1 cellular context compared by ENCODE assay signal in the genomic region with DNA sequence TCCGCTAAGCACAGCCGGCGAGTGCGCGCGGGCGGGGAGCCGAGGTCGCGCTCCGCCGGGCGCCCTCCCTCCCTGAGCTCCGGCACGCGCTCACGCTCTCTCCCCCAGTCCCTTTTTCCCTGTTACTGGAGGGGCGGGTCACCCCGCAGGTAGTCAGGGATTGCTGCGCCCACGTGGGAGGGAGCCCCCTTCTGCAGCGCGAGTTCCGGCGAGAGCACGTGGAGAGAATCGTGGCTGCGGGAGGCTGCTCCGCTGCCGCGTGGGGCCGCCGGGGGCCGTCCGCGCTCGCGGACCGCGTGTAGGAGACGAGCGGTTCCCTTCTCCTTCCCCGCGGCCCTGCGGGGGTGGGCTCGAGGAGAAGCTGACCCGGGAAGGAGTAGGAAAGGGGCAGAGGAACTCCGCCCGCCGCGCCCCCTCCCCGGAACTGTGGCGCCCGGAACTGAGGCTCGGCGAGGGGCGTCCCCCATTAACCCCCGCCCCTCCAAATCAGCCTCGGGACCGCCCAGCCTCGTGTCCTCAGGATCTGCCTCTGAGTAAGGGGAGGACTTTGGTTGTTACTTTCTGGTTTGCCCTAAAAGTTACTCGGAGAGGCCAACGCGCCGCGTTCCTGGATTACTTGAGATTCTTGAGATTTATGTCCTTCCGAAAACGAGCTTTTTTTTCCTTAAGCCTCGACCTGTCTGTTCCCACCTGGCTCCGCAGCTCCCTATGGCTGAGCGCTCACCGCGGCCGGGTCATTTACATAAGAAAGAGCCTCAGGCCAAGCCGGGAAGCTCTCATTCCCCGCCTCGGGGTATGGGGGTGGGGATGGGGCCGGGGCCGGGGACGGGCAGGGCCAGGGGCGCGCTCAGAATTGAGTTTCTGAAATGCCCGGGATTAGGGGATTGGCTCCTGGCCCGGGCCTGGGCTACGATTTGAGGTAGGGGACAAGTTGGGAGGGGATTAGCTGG.
TF ChIP-seq lines count a peak whose summit lies in the region.

No MANE protein-coding gene starts in this region.

TF ChIP-seq in K562, 482 proteins besides CTCF, POLR2A, EP300 and RAD21 (continued from another document and continues in another):
- TF ChIP-seq NFE2L1 (tag; IDR thresholded peaks at IDR 0.05; ENCODE audit: borderline replicate concordance, low read depth) (no peak), NFRKB (IDR thresholded peaks at IDR 0.05; ENCODE audit: low read depth) (no peak), ZNF274 (IDR thresholded peaks at IDR 0.05; ENCODE audit: borderline replicate concordance, low read depth, low read length) (no peak), ZNF57 (CRISPR knock-in tag; IDR thresholded peaks at IDR 0.05) (no peak), ZBTB17 (CRISPR knock-in tag; IDR thresholded peaks at IDR 0.05) (no peak), SRF (CRISPR knock-in tag; IDR thresholded peaks at IDR 0.05) (no peak), JUNB (CRISPR knock-in tag; conservative IDR thresholded peaks at IDR 0.05) (no peak), SAFB (IDR thresholded peaks at IDR 0.05; ENCODE audit: borderline replicate concordance, low read depth, low read length) (peak; percentile 96), PHB2 (IDR thresholded peaks at IDR 0.05; ENCODE audit: low read depth) (no peak), ZNF639 (CRISPR knock-in tag; conservative IDR thresholded peaks at IDR 0.05 in 1 of 2, IDR thresholded peaks at IDR 0.05 in 1 of 2) (no peak), RUNX1 (IDR thresholded peaks at IDR 0.05; ENCODE audit: low read depth) (no peak), ZNF175 (CRISPR knock-in tag; IDR thresholded peaks at IDR 0.05; ENCODE audit: low read depth) (no peak), NR2F6 (CRISPR knock-in tag; IDR thresholded peaks at IDR 0.05) (no peak), MTA1 (IDR thresholded peaks at IDR 0.05; ENCODE audit: borderline replicate concordance) (no peak), RBM17 (IDR thresholded peaks at IDR 0.05; ENCODE audit: borderline replicate concordance, low read depth, low read length) (no peak), PBX2 (CRISPR knock-in tag; IDR thresholded peaks at IDR 0.05; ENCODE audit: low read depth) (no peak), PBX2 (tag; conservative IDR thresholded peaks at IDR 0.05; ENCODE audit: low read depth) (no peak), MXD1 (CRISPR knock-in tag; IDR thresholded peaks at IDR 0.05; ENCODE audit: borderline replicate concordance, poor library complexity, severe bottlenecking) (peak; percentile 29), POLR2B (IDR thresholded peaks at IDR 0.05; ENCODE audit: low read depth, partially characterized antibody) (no peak), RFX5 (IDR thresholded peaks at IDR 0.05; ENCODE audit: low read depth, low read length) (no peak), ZNF121 (CRISPR knock-in tag; conservative IDR thresholded peaks at IDR 0.05) (no peak), RNF2 (IDR thresholded peaks at IDR 0.05) (no peak), ZEB2 (IDR thresholded peaks at IDR 0.05) (no peak), ZNF134 (CRISPR knock-in tag; conservative IDR thresholded peaks at IDR 0.05) (no peak), GATAD2B (IDR thresholded peaks at IDR 0.05; ENCODE audit: borderline replicate concordance) (no peak), ZKSCAN1 (IDR thresholded peaks at IDR 0.05; ENCODE audit: low read depth, low read length) (no peak), MCM7 (IDR thresholded peaks at IDR 0.05) (no peak), KLF1 (tag; IDR thresholded peaks at IDR 0.05) (no peak), CC2D1A (IDR thresholded peaks at IDR 0.05) (no peak), HDGF (IDR thresholded peaks at IDR 0.05) (no peak), TARDBP (IDR thresholded peaks at IDR 0.05) (no peak), HSF4 (CRISPR knock-in tag; IDR thresholded peaks at IDR 0.05; ENCODE audit: borderline replicate concordance) (no peak), SRSF7 (optimal IDR thresholded peaks at IDR 0.05; ENCODE audit: low read depth, low read length) (no peak)
- TF ChIP-seq, protein P1, sequence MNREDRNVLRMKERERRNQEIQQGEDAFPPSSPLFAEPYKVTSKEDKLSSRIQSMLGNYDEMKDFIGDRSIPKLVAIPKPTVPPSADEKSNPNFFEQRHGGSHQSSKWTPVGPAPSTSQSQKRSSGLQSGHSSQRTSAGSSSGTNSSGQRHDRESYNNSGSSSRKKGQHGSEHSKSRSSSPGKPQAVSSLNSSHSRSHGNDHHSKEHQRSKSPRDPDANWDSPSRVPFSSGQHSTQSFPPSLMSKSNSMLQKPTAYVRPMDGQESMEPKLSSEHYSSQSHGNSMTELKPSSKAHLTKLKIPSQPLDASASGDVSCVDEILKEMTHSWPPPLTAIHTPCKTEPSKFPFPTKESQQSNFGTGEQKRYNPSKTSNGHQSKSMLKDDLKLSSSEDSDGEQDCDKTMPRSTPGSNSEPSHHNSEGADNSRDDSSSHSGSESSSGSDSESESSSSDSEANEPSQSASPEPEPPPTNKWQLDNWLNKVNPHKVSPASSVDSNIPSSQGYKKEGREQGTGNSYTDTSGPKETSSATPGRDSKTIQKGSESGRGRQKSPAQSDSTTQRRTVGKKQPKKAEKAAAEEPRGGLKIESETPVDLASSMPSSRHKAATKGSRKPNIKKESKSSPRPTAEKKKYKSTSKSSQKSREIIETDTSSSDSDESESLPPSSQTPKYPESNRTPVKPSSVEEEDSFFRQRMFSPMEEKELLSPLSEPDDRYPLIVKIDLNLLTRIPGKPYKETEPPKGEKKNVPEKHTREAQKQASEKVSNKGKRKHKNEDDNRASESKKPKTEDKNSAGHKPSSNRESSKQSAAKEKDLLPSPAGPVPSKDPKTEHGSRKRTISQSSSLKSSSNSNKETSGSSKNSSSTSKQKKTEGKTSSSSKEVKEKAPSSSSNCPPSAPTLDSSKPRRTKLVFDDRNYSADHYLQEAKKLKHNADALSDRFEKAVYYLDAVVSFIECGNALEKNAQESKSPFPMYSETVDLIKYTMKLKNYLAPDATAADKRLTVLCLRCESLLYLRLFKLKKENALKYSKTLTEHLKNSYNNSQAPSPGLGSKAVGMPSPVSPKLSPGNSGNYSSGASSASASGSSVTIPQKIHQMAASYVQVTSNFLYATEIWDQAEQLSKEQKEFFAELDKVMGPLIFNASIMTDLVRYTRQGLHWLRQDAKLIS (CRISPR knock-in tag; IDR thresholded peaks at IDR 0.05): no peak
- TF ChIP-seq, protein P2, sequence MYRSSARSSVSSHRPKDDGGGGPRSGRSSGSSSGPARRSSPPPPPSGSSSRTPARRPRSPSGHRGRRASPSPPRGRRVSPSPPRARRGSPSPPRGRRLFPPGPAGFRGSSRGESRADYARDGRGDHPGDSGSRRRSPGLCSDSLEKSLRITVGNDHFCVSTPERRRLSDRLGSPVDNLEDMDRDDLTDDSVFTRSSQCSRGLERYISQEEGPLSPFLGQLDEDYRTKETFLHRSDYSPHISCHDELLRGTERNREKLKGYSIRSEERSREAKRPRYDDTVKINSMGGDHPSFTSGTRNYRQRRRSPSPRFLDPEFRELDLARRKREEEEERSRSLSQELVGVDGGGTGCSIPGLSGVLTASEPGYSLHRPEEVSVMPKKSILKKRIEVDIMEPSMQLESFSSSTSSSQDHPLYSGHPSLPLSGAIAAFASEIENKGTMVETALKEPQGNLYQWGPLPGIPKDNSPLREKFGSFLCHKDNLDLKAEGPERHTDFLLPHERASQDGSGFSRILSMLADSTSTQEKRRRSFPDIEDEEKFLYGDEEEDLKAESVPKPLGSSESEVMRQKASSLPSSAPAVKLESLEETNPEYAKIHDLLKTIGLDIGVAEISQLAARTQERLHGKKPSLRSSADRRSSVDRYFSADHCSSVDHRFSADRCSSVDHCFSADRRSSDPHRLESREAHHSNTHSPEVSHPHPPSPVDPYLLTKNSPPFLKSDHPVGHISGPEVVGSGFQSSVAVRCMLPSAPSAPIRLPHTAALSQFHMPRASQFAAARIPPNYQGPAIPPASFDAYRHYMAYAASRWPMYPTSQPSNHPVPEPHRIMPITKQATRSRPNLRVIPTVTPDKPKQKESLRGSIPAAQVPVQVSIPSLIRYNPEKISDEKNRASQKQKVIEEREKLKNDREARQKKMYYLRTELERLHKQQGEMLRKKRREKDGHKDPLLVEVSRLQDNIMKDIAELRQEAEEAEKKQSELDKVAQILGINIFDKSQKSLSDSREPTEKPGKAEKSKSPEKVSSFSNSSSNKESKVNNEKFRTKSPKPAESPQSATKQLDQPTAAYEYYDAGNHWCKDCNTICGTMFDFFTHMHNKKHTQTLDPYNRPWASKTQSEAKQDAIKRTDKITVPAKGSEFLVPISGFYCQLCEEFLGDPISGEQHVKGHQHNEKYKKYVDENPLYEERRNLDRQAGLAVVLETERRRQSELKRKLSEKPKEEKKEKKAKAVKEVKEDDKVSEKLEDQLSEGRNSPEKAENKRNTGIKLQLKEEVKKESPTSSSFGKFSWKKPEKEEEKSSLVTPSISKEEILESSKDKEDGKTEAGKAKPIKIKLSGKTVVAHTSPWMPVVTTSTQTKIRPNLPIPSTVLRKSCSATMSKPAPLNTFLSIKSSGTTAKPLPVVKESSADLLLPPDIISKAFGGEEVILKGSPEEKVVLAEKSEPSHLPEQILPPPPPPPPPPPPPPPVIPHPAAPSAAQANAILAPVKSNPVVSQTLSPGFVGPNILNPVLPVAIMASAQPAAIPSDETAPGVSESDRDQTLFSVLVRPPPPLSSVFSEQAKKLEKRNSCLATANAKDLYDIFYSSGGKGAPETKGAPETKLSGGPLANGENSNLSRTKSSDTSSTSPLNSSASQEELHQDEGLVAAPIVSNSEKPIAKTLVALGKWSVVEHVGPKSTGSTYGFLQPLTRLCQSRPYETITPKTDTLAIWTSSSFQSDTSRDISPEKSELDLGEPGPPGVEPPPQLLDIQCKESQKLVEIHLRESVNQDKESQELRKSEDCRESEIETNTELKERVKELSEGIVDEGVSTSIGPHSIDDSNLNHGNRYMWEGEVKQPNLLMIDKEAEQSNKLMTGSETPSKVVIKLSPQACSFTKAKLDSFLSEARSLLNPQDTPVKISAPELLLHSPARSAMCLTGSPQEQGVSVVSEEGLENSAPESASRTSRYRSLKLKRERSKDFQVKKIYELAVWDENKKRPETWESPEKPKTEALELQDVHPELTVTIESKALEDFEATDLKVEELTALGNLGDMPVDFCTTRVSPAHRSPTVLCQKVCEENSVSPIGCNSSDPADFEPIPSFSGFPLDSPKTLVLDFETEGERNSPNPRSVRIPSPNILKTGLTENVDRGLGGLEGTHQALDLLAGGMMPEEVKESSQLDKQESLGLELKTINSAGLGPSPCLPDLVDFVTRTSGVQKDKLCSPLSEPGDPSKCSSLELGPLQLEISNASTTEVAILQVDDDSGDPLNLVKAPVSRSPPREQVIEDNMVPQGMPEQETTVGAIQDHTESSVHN (IDR thresholded peaks at IDR 0.05; ENCODE audit: borderline replicate concordance in 1 of 2, low read depth in 1 of 2): no peak
- TF ChIP-seq, protein P3, sequence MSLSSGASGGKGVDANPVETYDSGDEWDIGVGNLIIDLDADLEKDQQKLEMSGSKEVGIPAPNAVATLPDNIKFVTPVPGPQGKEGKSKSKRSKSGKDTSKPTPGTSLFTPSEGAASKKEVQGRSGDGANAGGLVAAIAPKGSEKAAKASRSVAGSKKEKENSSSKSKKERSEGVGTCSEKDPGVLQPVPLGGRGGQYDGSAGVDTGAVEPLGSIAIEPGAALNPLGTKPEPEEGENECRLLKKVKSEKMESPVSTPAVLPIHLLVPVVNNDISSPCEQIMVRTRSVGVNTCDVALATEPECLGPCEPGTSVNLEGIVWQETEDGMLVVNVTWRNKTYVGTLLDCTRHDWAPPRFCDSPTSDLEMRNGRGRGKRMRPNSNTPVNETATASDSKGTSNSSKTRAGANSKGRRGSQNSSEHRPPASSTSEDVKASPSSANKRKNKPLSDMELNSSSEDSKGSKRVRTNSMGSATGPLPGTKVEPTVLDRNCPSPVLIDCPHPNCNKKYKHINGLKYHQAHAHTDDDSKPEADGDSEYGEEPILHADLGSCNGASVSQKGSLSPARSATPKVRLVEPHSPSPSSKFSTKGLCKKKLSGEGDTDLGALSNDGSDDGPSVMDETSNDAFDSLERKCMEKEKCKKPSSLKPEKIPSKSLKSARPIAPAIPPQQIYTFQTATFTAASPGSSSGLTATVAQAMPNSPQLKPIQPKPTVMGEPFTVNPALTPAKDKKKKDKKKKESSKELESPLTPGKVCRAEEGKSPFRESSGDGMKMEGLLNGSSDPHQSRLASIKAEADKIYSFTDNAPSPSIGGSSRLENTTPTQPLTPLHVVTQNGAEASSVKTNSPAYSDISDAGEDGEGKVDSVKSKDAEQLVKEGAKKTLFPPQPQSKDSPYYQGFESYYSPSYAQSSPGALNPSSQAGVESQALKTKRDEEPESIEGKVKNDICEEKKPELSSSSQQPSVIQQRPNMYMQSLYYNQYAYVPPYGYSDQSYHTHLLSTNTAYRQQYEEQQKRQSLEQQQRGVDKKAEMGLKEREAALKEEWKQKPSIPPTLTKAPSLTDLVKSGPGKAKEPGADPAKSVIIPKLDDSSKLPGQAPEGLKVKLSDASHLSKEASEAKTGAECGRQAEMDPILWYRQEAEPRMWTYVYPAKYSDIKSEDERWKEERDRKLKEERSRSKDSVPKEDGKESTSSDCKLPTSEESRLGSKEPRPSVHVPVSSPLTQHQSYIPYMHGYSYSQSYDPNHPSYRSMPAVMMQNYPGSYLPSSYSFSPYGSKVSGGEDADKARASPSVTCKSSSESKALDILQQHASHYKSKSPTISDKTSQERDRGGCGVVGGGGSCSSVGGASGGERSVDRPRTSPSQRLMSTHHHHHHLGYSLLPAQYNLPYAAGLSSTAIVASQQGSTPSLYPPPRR (CRISPR knock-in tag; IDR thresholded peaks at IDR 0.05; ENCODE audit: borderline replicate concordance): no peak; the same call in 1 of the 2 replicates
